In the genomic region with DNA sequence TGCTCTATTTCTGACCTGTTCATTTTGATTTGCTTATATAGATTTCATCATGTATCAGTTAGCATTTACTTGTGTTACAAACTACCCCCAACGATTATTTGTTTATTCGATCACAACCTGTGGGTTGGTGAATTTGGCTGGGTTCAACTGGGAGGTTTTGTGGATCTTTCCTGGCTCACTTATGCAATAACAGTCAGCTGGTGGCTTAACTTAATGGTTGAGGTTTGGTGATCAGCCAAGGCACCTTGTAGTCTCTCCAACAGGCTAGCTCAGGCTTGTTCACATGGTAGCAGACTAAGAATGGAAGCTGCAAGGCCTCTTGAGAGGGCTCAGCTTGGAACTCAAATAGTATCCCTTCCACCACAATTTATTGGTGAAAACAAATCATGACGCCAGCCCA, we compare ENCODE assay signal across 12 cellular contexts. TPM values are rescaled to one million over a fixed set of nuclear protein-coding genes. Genes with fewer than 3 reads are reported as not detected.
DNase-seq lines count a peak whose midpoint lies in the region; ATAC-seq, FAIRE-seq and TF ChIP-seq lines count a peak whose summit lies in the region.
"Had no signal": no experiment of that assay in that cellular context is flagged by ENCODE, and none has a peak within 500 bp of the region (broad histone marks: within the 10 kb centered on the region; RNA-seq: fewer than 3 reads in every experiment).

No MANE protein-coding gene starts in this region.

- no peak overlapping the region for H3K4me3 Mint-ChIP-seq in astrocyte (ENCODE audit: unreplicated experiment)
- H3K4me3 Mint-ChIP-seq: activated naive CD8-positive, alpha-beta T cell treated with anti-CD3 and anti-CD28 coated beads, Interleukin-2, amount 10 ng/mL, durations not matched to agents 7 days and 5 days had no signal

- no peaks in the 10 kb centered on the region for H3K4me1 Mint-ChIP-seq in astrocyte (ENCODE audit: low read depth, unreplicated experiment)

- H3K4me1 ChIP-seq in astrocyte (ENCODE audit: insufficient read depth, low read length) (peaks cover 20% of the 10 kb centered on the region), osteoblast (ENCODE audit: insufficient read depth, low read length) (peaks cover 11% of the 10 kb centered on the region)

- no peaks in the 10 kb centered on the region for H3K36me3 ChIP-seq in astrocyte (ENCODE audit: insufficient read depth, low read length)
- H3K36me3 ChIP-seq in osteoblast (ENCODE audit: insufficient read depth, low read length), result no peaks in the 10 kb centered on the region
- H3K36me3 ChIP-seq: upper lobe of left lung had no signal

- H3K9ac ChIP-seq in astrocyte (ENCODE audit: low read length), result no peak overlapping the region

- peak; percentile 5 for FAIRE-seq in astrocyte (lab: Jason Lieb, UNC)

- H4K20me1 ChIP-seq in astrocyte (ENCODE audit: insufficient read depth, low read length) (no peaks in the 10 kb centered on the region), osteoblast (ENCODE audit: insufficient read depth, low read length) (no peaks in the 10 kb centered on the region)

- no peak overlapping the region for H3K27ac Mint-ChIP-seq in astrocyte (ENCODE audit: unreplicated experiment)
- H3K27ac Mint-ChIP-seq: activated naive CD8-positive, alpha-beta T cell treated with anti-CD3 and anti-CD28 coated beads, Interleukin-2, amount 10 ng/mL, durations not matched to agents 7 days and 5 days had no signal

- no peak for TF ChIP-seq CTCF in astrocyte (IDR thresholded peaks at IDR 0.05; ENCODE audit: insufficient read depth, low read depth, low read length)
- TF ChIP-seq CTCF in osteoblast (IDR thresholded peaks at IDR 0.05; ENCODE audit: extremely low read depth, low read depth, low read length), result no peak

- H3K9me3 Mint-ChIP-seq in astrocyte (ENCODE audit: unreplicated experiment), result no peaks in the 10 kb centered on the region
- H3K9me3 Mint-ChIP-seq: activated naive CD8-positive, alpha-beta T cell treated with anti-CD3 and anti-CD28 coated beads, Interleukin-2, amount 10 ng/mL, durations not matched to agents 7 days and 5 days had no signal

- H3K79me2 ChIP-seq in astrocyte (ENCODE audit: insufficient read depth, low read length), result no peaks in the 10 kb centered on the region
- no peaks in the 10 kb centered on the region for H3K79me2 ChIP-seq in osteoblast (ENCODE audit: insufficient read depth, low read length)

- H3K9me3 ChIP-seq in astrocyte (ENCODE audit: insufficient read depth, low read depth, low read length) (no peaks in the 10 kb centered on the region), osteoblast (ENCODE audit: low read depth, low read length) (no peaks in the 10 kb centered on the region)
- H3K9me3 ChIP-seq: upper lobe of left lung had no signal

- intact Hi-C loops in Right ventricle myocardium superior (cut with DNase I), result no loop called here

- no peak overlapping the region for H2AFZ ChIP-seq in astrocyte (ENCODE audit: low read depth, low read length)
- H2AFZ ChIP-seq in osteoblast (ENCODE audit: low read length), result no peak overlapping the region

- H3K27ac ChIP-seq in astrocyte (ENCODE audit: low read depth, low read length) (no peak overlapping the region), osteoblast (ENCODE audit: low read depth, low read length) (no peak overlapping the region)
- H3K27ac ChIP-seq: upper lobe of left lung, VCaP had no signal

- no peak overlapping the region for H3K4me2 ChIP-seq in astrocyte (ENCODE audit: low read length)
- H3K4me2 ChIP-seq in osteoblast (ENCODE audit: insufficient read depth, low read length), result no peak overlapping the region

- H3K27me3 ChIP-seq in astrocyte (ENCODE audit: insufficient read depth, low read length) (no peaks in the 10 kb centered on the region), osteoblast (ENCODE audit: insufficient read depth, low read length) (no peaks in the 10 kb centered on the region)
- H3K27me3 ChIP-seq: upper lobe of left lung had no signal

- peaks cover 2% of the 10 kb centered on the region for H3K36me3 Mint-ChIP-seq in astrocyte (ENCODE audit: low read depth, unreplicated experiment)

- peak; percentile 37 for DNase-seq in GM03348 (ENCODE audit: low spot score)
- peak; percentile 87 for DNase-seq in NCI-H2029 treated with DMSO at 0.1 percent for 48 hours (lab: John Stamatoyannopoulos, UW)
- DNase-seq in astrocyte (ENCODE audit: low read depth), result peak; percentile 95
- DNase-seq in osteoblast (ENCODE audit: insufficient read length, low spot score, missing footprints), result peak; percentile 65
- no peak for DNase-seq in Right ventricle myocardium superior
- DNase-seq in NCI-H2227 treated with DMSO at 0.1 percent for 48 hours (lab: John Stamatoyannopoulos, UW), result no peak
- DNase-seq in activated naive CD4-positive, alpha-beta T cell treated with anti-CD3 and anti-CD28 coated beads, Interleukin-2, amount 50 U/mL, for 16 hours, result no peak
- DNase-seq: activated naive CD8-positive, alpha-beta T cell treated with anti-CD3 and anti-CD28 coated beads, Interleukin-2, amount 10 ng/mL, durations not matched to agents 7 days and 5 days; NCI-H524 treated with DMSO at 0.1 percent for 48 hours had no signal

- H3K27me3 Mint-ChIP-seq in astrocyte (ENCODE audit: low read depth, unreplicated experiment), result no peaks in the 10 kb centered on the region
- H3K27me3 Mint-ChIP-seq: activated naive CD8-positive, alpha-beta T cell treated with anti-CD3 and anti-CD28 coated beads, Interleukin-2, amount 10 ng/mL, durations not matched to agents 7 days and 5 days had no signal

- H3K4me3 ChIP-seq in astrocyte (ENCODE audit: insufficient read depth, low read depth, low read length) (no peak overlapping the region), osteoblast (ENCODE audit: insufficient read depth, low read length) (no peak overlapping the region)
- H3K4me3 ChIP-seq: upper lobe of left lung had no signal

- no peak for ATAC-seq in HG03139 (IDR thresholded peaks at IDR 0.05; ENCODE audit: unreplicated experiment)
- no peak for ATAC-seq in Right ventricle myocardium superior (ENCODE audit: poor library complexity)

RNA-seq across cellular contexts. Expression of gene PUM2, which starts 5.4 kb away (rescaled TPM):
- 55.6 and 69.4 TPM in 2 replicates for total RNA-seq in astrocyte
- total RNA-seq in osteoblast, result 44.2 and 45.2 TPM in 2 replicates
- total RNA-seq in Right ventricle myocardium superior, result 70.9 TPM

Comparison
In these comparisons a context has a peak if more than half of its experiments do, and no peak if none do; other contexts are left out.
1. DNase-seq: peak in GM03348 (single experiment), NCI-H2029 treated with DMSO at 0.1 percent for 48 hours (single experiment), astrocyte (single experiment) and osteoblast (single experiment); none in Right ventricle myocardium superior (single experiment), NCI-H2227 treated with DMSO at 0.1 percent for 48 hours (single experiment) and activated naive CD4-positive, alpha-beta T cell treated with anti-CD3 and anti-CD28 coated beads, Interleukin-2, amount 50 U/mL, for 16 hours (single experiment).